In the genomic region with DNA sequence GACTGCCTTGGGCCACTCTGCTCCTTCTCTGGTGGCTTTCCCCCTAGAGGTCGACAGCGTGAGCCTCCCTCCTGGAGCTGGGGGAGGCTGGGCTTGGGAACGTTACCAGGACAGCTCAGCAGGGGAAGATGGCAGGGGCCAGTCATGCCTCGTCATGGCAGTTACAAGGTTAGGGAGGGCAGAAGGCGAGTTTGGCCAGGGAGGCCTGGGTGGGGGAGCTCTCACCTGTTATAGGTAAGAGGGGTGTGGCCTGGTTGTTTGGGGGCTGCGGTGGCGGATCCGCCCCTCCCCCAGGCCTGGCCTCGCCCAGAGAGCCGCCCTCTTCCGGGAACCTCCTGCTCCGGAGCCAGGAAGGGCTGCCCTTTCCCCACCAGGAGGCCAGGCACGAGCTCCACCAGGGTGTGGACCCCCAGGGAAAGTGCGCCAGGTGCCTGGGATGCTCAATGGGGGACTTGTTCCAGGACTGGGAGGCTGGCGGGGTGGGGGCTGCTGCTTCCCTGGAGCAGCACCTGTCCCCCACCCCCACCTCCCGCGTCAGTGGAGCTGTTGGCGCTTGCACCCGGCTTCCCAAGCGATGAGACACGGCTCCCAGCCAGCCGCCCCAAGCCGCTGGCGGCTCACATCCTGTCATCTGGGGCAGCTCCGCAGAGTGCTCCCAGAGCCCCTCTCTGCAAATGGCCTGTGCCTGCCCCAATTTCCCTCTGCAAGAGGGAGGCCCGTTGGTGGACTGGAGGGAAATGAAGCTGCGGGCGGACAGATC, we compare ENCODE assay signal across 12 cellular contexts. TPM values are rescaled to one million over a fixed set of nuclear protein-coding genes. Genes with fewer than 3 reads are reported as not detected.
DNase-seq lines count a peak whose midpoint lies in the region; ATAC-seq and TF ChIP-seq lines count a peak whose summit lies in the region.
"Had no signal": no experiment of that assay in that cellular context is flagged by ENCODE, and none has a peak within 500 bp of the region (broad histone marks: within the 10 kb centered on the region; RNA-seq: fewer than 3 reads in every experiment).

No MANE protein-coding gene starts in this region.

- TF ChIP-seq CTCF in endodermal cell (conservative IDR thresholded peaks at IDR 0.05) (peak; percentile 61), GM20000 (IDR thresholded peaks at IDR 0.05; ENCODE audit: extremely low read depth, missing control alignments) (no peak)

- H3K9me3 ChIP-seq in endodermal cell (ENCODE audit: control insufficient read depth, low read length) (no peaks in the 10 kb centered on the region), mesodermal cell (ENCODE audit: control insufficient read depth, low read length) (no peaks in the 10 kb centered on the region)

- H3K4me3 ChIP-seq in endodermal cell (ENCODE audit: low read length) (no peak overlapping the region), mesodermal cell (ENCODE audit: extremely low read depth, insufficient read depth, low read length, poor library complexity, severe bottlenecking) (peak overlapping the region; percentile 1)

- 36 to 37% methylated on average over 12 to 28 of the region's 28 CpGs for WGBS in endodermal cell (ENCODE audit: insufficient coverage in 1 of 2, insufficient read length in 1 of 2), 2 experiments
- 31 to 37% methylated on average over 5 to 18 of the region's 28 CpGs for WGBS in mesodermal cell (ENCODE audit: insufficient coverage in 2 of 2), 2 experiments

- ATAC-seq in GM21381 (IDR thresholded peaks at IDR 0.05; ENCODE audit: unreplicated experiment) (no peak), HG03439 (IDR thresholded peaks at IDR 0.05; ENCODE audit: unreplicated experiment) (no peak)

- no peaks in the 10 kb centered on the region for H3K36me3 Mint-ChIP-seq in endodermal cell (ENCODE audit: low read depth)

- peaks cover 22% of the 10 kb centered on the region for H3K27me3 ChIP-seq in endodermal cell (ENCODE audit: control insufficient read depth, insufficient read depth, low read length, poor library complexity, severe bottlenecking)

- H3K4me1 ChIP-seq in endodermal cell (ENCODE audit: control insufficient read depth, insufficient read depth, low read length) (no peaks in the 10 kb centered on the region), mesodermal cell (ENCODE audit: control insufficient read depth, insufficient read depth, low read length, poor library complexity, severe bottlenecking) (no peaks in the 10 kb centered on the region)

- H3K9me3 Mint-ChIP-seq in endodermal cell: no peaks in the 10 kb centered on the region
- H3K9me3 Mint-ChIP-seq: central memory CD8-positive, alpha-beta T cell; stimulated activated naive CD8-positive, alpha-beta T cell treated with anti-CD3 and anti-CD28 coated beads, Interleukin-15, Interleukin-2, amounts not matched to agents 100 ng/mL and 50 ng/mL, for 24 hours had no signal

- DNase-seq in COLO668 (lab: John Stamatoyannopoulos, UW; ENCODE audit: unreplicated experiment) (peak; percentile 81), NCI-H146 (lab: John Stamatoyannopoulos, UW) (peak; percentile 91), endodermal cell (peak; percentile 89), GM20000 (ENCODE audit: low spot score) (no peak), amniotic stem cell (lab: John Stamatoyannopoulos, UW) (no peak)
- DNase-seq: GDM1 had no signal

- H3K4me1 Mint-ChIP-seq in endodermal cell: peaks cover 4% of the 10 kb centered on the region
- H3K4me1 Mint-ChIP-seq: central memory CD8-positive, alpha-beta T cell had no signal

- H3K27ac ChIP-seq in endodermal cell (ENCODE audit: low read depth, low read length): no peak overlapping the region
- H3K27ac ChIP-seq in mesodermal cell (ENCODE audit: low read depth, low read length, severe bottlenecking): no peak overlapping the region

- H3K36me3 ChIP-seq in endodermal cell (ENCODE audit: control insufficient read depth, insufficient read depth, low read length) (no peaks in the 10 kb centered on the region), mesodermal cell (ENCODE audit: control insufficient read depth, insufficient read depth, low read length) (no peaks in the 10 kb centered on the region)

- H3K4me3 Mint-ChIP-seq in endodermal cell: peak overlapping the region; percentile 58
- H3K4me3 Mint-ChIP-seq: central memory CD8-positive, alpha-beta T cell; stimulated activated naive CD8-positive, alpha-beta T cell treated with anti-CD3 and anti-CD28 coated beads, Interleukin-15, Interleukin-2, amounts not matched to agents 100 ng/mL and 50 ng/mL, for 24 hours had no signal

- no peak overlapping the region for H3K9ac ChIP-seq in endodermal cell (ENCODE audit: extremely low read depth, low read length, poor library complexity, severe bottlenecking)

- H3K27me3 Mint-ChIP-seq in endodermal cell (ENCODE audit: insufficient read depth): peaks cover 34% of the 10 kb centered on the region

- no peak overlapping the region for H3K27ac Mint-ChIP-seq in endodermal cell
- H3K27ac Mint-ChIP-seq: nephron; stimulated activated naive CD8-positive, alpha-beta T cell treated with anti-CD3 and anti-CD28 coated beads, Interleukin-15, Interleukin-2, amounts not matched to agents 100 ng/mL and 50 ng/mL, for 24 hours had no signal

RNA-seq across cellular contexts. Expression of a gene that starts 23.6 kb away (rescaled TPM):
- under 1 TPM; 0.18 to 0.44 TPM for total RNA-seq in endodermal cell
- polyA plus RNA-seq in endodermal cell (2013, experiment 1 of 2): not detected
- not detected for polyA plus RNA-seq in endodermal cell (2013, experiment 2 of 2)
- 0.11 TPM for polyA plus RNA-seq in mesodermal cell (2013, experiment 1 of 2)
- 0.10 TPM for polyA plus RNA-seq in mesodermal cell (2013, experiment 2 of 2)

Comparison
In these comparisons a context has a peak if more than half of its experiments do, and no peak if none do; other contexts are left out.
1. DNase-seq: peak in COLO668 (single experiment), NCI-H146 (single experiment) and endodermal cell (single experiment); none in GM20000 (single experiment) and amniotic stem cell (single experiment).